8 cellular contexts compared by ENCODE assay signal in the genomic region with DNA sequence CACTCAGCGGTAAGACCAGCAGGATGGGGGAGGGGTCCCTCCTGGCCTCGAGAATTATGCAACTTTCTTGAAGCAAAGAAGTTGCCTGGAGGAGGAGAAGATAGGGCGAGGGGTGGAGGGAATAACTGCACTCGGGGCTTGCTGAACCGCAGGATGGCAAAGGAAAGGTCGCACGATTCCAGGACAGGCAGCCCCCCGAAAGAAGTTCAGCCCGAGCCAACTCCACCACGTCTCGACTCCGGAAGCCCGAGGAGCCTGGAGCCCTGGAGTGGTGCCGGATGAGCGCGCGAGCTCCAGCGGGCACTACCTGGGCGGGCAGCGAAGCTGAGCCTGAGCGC. TPM values are rescaled to one million over a fixed set of nuclear protein-coding genes. Genes with fewer than 3 reads are reported as not detected.
DNase-seq lines count a peak whose midpoint lies in the region; ATAC-seq and TF ChIP-seq lines count a peak whose summit lies in the region.

No MANE protein-coding gene starts in this region.

- TF ChIP-seq CTCF in WI38 (IDR thresholded peaks at IDR 0.05; ENCODE audit: low read depth, low read length) (no peak), fibroblast of mammary gland (conservative IDR thresholded peaks at IDR 0.05; ENCODE audit: control insufficient read depth, insufficient read depth, low read depth, low read length) (no peak), neural crest cell (conservative IDR thresholded peaks at IDR 0.05) (no peak)

- in situ Hi-C loops in ACHN (cut with HindIII; ENCODE audit: low pct_ligation_motif_present, low pct_unique_long_range_greater_than_20kb, low sequenced_read_pairs), result no loop called here
- in situ Hi-C loops in HAP-1 (cut with MboI; ENCODE audit: low sequenced_read_pairs), result no loop called here

- no peaks in the 10 kb centered on the region for H3K9me3 Mint-ChIP-seq in neural crest cell

- peak overlapping the region; percentile 100 for H3K4me3 Mint-ChIP-seq in neural crest cell

- no peaks in the 10 kb centered on the region for H3K27me3 ChIP-seq in HAP-1 (ENCODE audit: low read depth)

- H3K36me3 Mint-ChIP-seq in neural crest cell (ENCODE audit: low read depth), result peaks cover 10% of the 10 kb centered on the region

- no peak for ATAC-seq in GM19463 (IDR thresholded peaks at IDR 0.05; ENCODE audit: unreplicated experiment)

- DNase-seq in ACHN (peak; percentile 66), HAP-1 (ENCODE audit: low spot score in 2 of 2) (peak; percentile 46 to 68), fibroblast of mammary gland (ENCODE audit: low read depth) (peak; percentile 59), neural crest cell (ENCODE audit: low read depth, low spot score) (peak; percentile 42), NCI-H69 (lab: John Stamatoyannopoulos, UW) (no peak)
- DNase-seq in stimulated activated CD4-positive, alpha-beta T cell treated with anti-CD3 and anti-CD28 coated beads, Interleukin-15, amount 100 ng/mL, for 24 hours, result no peak

- H3K27ac Mint-ChIP-seq in neural crest cell (ENCODE audit: unreplicated experiment), result peak overlapping the region; percentile 99

- peaks cover 24% of the 10 kb centered on the region for H3K36me3 ChIP-seq in HAP-1 (replicated peaks)

- no peaks in the 10 kb centered on the region for H3K9me3 ChIP-seq in HAP-1

- H3K27me3 Mint-ChIP-seq in neural crest cell (ENCODE audit: low read depth), result no peaks in the 10 kb centered on the region

- H3K4me3 ChIP-seq in HAP-1 (peak overlapping the region; percentile 67), WI38 (ENCODE audit: low read depth, low read length) (peak overlapping the region; percentile 92), fibroblast of mammary gland (ENCODE audit: control insufficient read depth, low read depth, low read length) (peak overlapping the region; percentile 95)

- peaks cover 62% of the 10 kb centered on the region for H3K4me1 Mint-ChIP-seq in neural crest cell

- peaks cover 62% of the 10 kb centered on the region for H3K4me1 ChIP-seq in HAP-1

RNA-seq across cellular contexts. Expression of a gene that starts 0.4 kb away (rescaled TPM):
- 34.5 and 35.6 TPM in 2 replicates for total RNA-seq in neural crest cell

Comparison
In these comparisons a context has a peak if more than half of its experiments do, and no peak if none do; other contexts are left out.
1. DNase-seq: peak in ACHN (single experiment), HAP-1 (2 of 2), fibroblast of mammary gland (single experiment) and neural crest cell (single experiment); none in stimulated activated CD4-positive, alpha-beta T cell treated with anti-CD3 and anti-CD28 coated beads, Interleukin-15, amount 100 ng/mL, for 24 hours (single experiment) and NCI-H69 (single experiment).
2. Peak in every context shown above with its lines, with median percentiles within 50 percentile points of each other: H3K4me3 ChIP-seq.